Comparison of ENCODE assay signal across 8 cellular contexts in the genomic region with DNA sequence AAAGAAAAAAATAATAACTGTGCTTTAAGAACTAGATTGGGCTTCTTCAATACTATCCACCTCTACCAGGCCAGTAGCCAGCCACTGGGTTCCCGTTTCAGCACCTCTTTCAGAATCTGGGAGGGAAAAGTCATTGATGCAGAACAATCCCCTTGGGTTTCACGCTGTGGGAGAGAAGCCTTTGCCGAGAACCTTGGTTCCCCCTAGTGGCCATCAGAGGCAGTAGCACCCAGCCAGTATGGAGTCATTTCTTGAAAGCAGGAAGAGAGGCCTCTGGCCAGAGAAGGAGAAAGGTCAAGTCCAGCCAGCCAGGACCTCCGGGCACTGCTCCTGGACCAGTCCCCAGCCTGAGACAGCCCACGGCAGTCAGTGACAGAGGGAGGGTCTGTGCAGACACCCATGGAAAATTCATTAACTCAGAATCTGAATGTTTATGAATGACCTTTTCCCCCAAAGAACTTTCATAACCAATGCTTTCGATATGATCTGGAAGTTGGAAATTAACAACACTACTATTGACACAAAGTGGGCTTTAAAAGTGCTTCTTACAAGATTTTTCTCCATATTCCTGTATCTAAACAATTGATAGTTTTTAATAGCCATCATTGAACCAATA. TPM values are rescaled to one million over a fixed set of nuclear protein-coding genes. Genes with fewer than 3 reads are reported as not detected.
DNase-seq lines count a peak whose midpoint lies in the region; ATAC-seq and TF ChIP-seq lines count a peak whose summit lies in the region.

No MANE protein-coding gene starts in this region.

- H3K9ac ChIP-seq in adipocyte (ENCODE audit: low read length), result peak overlapping the region; percentile 61

- H3K4me1 ChIP-seq in adipocyte (ENCODE audit: control insufficient read depth, insufficient read depth, low read length) (peaks cover 28% of the 10 kb centered on the region), left ventricle myocardium inferior (peaks cover 11% of the 10 kb centered on the region)

- intact Hi-C loops in left ventricle myocardium inferior (cut with micrococcal nuclease), result no loop called here

- no peak for ATAC-seq in HG03045 (IDR thresholded peaks at IDR 0.05; ENCODE audit: unreplicated experiment)

- peak; percentile 97 for TF ChIP-seq CTCF in GM12874 (IDR thresholded peaks at IDR 0.05; ENCODE audit: insufficient read depth, low read depth, low read length)
- TF ChIP-seq CTCF in left ventricle myocardium inferior (IDR thresholded peaks at IDR 0.05; ENCODE audit: borderline replicate concordance), result peak; percentile 98

- CTCF ChIA-PET in HEK293T (lab: Yijun Ruan, JAX), result no interaction called here

- H3K36me3 ChIP-seq in adipocyte (ENCODE audit: control insufficient read depth, insufficient read depth, low read length, severe bottlenecking), result no peaks in the 10 kb centered on the region
- no peaks in the 10 kb centered on the region for H3K36me3 ChIP-seq in left ventricle myocardium inferior

- H3K27me3 ChIP-seq in adipocyte (replicated peaks; ENCODE audit: control insufficient read depth, insufficient read depth, low read length) (peaks cover 5% of the 10 kb centered on the region), left ventricle myocardium inferior (ENCODE audit: low read depth) (no peaks in the 10 kb centered on the region)

- DNase-seq in HEK293T (ENCODE audit: extremely low spot score) (peak; percentile 79), MV-4-11 (lab: John Stamatoyannopoulos, UW) (peak; percentile 67), SKM-1 (lab: John Stamatoyannopoulos, UW; ENCODE audit: unreplicated experiment) (peak; percentile 74), adipocyte (ENCODE audit: low read depth) (peak; percentile 94), left ventricle myocardium inferior (peak; percentile 33), retina (peak; percentile 87)

- POLR2A ChIA-PET in HEK293T (lab: Yijun Ruan, JAX), result interaction anchor here (1.0 kb wide), 1 partner anchor 39 kb away, joined by 5 read pairs; no protein-coding TSS in a partner anchor

- H3K27ac ChIP-seq in left ventricle myocardium inferior (replicated peaks), result no peak overlapping the region

- H3K9me3 ChIP-seq in adipocyte (ENCODE audit: control insufficient read depth, low read length), result no peaks in the 10 kb centered on the region
- H3K9me3 ChIP-seq in left ventricle myocardium inferior (replicated peaks), result no peaks in the 10 kb centered on the region

- no peak overlapping the region for H3K4me3 ChIP-seq in adipocyte (ENCODE audit: low read length)
- no peak overlapping the region for H3K4me3 ChIP-seq in left ventricle myocardium inferior

TF ChIP-seq in HEK293T, 16 proteins besides CTCF, POLR2A, EP300 and RAD21:
- TF ChIP-seq ARNT (IDR thresholded peaks at IDR 0.05) (no peak), ZNF384 (IDR thresholded peaks at IDR 0.05) (no peak), TARDBP (IDR thresholded peaks at IDR 0.05) (no peak), FOXK2 (IDR thresholded peaks at IDR 0.05) (no peak), FOXM1 (IDR thresholded peaks at IDR 0.05; ENCODE audit: borderline replicate concordance) (no peak), NFRKB (IDR thresholded peaks at IDR 0.05) (no peak)
- TF ChIP-seq, protein P1, sequence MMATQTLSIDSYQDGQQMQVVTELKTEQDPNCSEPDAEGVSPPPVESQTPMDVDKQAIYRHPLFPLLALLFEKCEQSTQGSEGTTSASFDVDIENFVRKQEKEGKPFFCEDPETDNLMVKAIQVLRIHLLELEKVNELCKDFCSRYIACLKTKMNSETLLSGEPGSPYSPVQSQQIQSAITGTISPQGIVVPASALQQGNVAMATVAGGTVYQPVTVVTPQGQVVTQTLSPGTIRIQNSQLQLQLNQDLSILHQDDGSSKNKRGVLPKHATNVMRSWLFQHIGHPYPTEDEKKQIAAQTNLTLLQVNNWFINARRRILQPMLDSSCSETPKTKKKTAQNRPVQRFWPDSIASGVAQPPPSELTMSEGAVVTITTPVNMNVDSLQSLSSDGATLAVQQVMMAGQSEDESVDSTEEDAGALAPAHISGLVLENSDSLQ (IDR thresholded peaks at IDR 0.05), result no peak

RNA-seq across cellular contexts. Expression of a gene that starts 51.2 kb away (rescaled TPM):
- total RNA-seq in left ventricle myocardium inferior, result 47.1 TPM

Comparison
In these comparisons a context has a peak if more than half of its experiments do, and no peak if none do; other contexts are left out.
1. DNase-seq: peak in every context shown above with its lines; median percentile 94 in adipocyte; 87 in retina; 79 in HEK293T; 74 in SKM-1; 67 in MV-4-11; 33 in left ventricle myocardium inferior.